8 cellular contexts compared by ENCODE assay signal in the genomic region with DNA sequence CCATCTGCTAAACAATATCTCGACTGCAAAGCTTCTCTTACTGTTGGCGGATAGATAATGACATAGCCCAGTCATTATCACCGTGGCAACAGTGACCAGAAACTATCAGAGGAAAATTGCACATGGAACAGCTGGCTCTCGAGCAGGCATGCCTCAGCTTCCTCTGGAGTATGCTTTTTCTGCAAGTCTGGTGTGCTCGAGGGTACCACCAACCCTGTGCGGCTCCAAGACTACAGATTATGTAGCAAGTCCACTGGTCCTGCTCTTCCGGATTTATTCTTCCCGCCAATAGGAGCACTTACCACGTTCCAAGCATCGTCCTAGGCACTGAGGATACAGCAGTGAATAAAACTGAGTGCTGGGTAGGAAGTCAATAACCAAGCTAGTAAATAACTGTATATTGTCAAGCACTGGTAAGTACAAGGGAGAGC. TPM values are rescaled to one million over a fixed set of nuclear protein-coding genes. Genes with fewer than 3 reads are reported as not detected.
A peak's percentile ranks its signal among the peaks of the same experiment; 100 is the strongest.
DNase-seq lines count a peak whose midpoint lies in the region; ATAC-seq and TF ChIP-seq lines count a peak whose summit lies in the region.

No MANE protein-coding gene starts in this region.

- peak overlapping the region; percentile 95 for H3K4me3 ChIP-seq in left ventricle myocardium inferior
- peak overlapping the region; percentile 93 for H3K4me3 ChIP-seq in lower lobe of right lung
- H3K4me3 ChIP-seq in urinary bladder (ENCODE audit: low read depth, low read length) = peak overlapping the region; percentile 80

- DNase-seq in left ventricle myocardium inferior (no peak), left cardiac atrium (no peak), NCI-H524 treated with DMSO at 0.1 percent for 48 hours (lab: John Stamatoyannopoulos, UW) (peak; percentile 77), astrocyte of the hippocampus (ENCODE audit: low read depth, low spot score) (peak; percentile 37), lower lobe of right lung (no peak), hypothalamus (lab: John Stamatoyannopoulos, UW) (no peak), LoVo (ENCODE audit: low spot score) (no peak)

- WGBS in urinary bladder = 5% methylated on average over 10 of the region's 10 CpGs

- TF ChIP-seq CTCF in left ventricle myocardium inferior (IDR thresholded peaks at IDR 0.05; ENCODE audit: borderline replicate concordance) = no peak
- no peak for TF ChIP-seq CTCF in lower lobe of right lung (IDR thresholded peaks at IDR 0.05)

- H3K9me3 ChIP-seq in left ventricle myocardium inferior (replicated peaks) (no peaks in the 10 kb centered on the region), lower lobe of right lung (no peaks in the 10 kb centered on the region)

- peak overlapping the region; percentile 87 for H3K27ac ChIP-seq in left ventricle myocardium inferior (replicated peaks)
- H3K27ac ChIP-seq in lower lobe of right lung = peak overlapping the region; percentile 90
- H3K27ac ChIP-seq in urinary bladder (ENCODE audit: low read depth) = no peak overlapping the region

- intact Hi-C loops in left ventricle myocardium inferior (cut with micrococcal nuclease) (no loop called here), left cardiac atrium (cut with DNase I) (no loop called here), lower lobe of right lung (cut with DNase I) (no loop called here)

- H3K36me3 ChIP-seq in left ventricle myocardium inferior = no peaks in the 10 kb centered on the region
- no peaks in the 10 kb centered on the region for H3K36me3 ChIP-seq in lower lobe of right lung
- H3K36me3 ChIP-seq in urinary bladder (ENCODE audit: insufficient read depth) = no peaks in the 10 kb centered on the region

- H3K4me1 ChIP-seq in left ventricle myocardium inferior = peaks cover 75% of the 10 kb centered on the region
- peaks cover 64% of the 10 kb centered on the region for H3K4me1 ChIP-seq in lower lobe of right lung
- H3K4me1 ChIP-seq in urinary bladder (ENCODE audit: insufficient read depth) = peaks cover 2% of the 10 kb centered on the region

- H3K27me3 ChIP-seq in left ventricle myocardium inferior (ENCODE audit: low read depth) = no peaks in the 10 kb centered on the region
- H3K27me3 ChIP-seq in lower lobe of right lung (ENCODE audit: low read depth) = no peaks in the 10 kb centered on the region

- ATAC-seq in left cardiac atrium (no peak), lower lobe of right lung (no peak)

RNA-seq across cellular contexts. Expression of a gene that starts 1.4 kb away (rescaled TPM):
- total RNA-seq in left ventricle myocardium inferior (85.0 TPM), left cardiac atrium (10 to 100 TPM; 59.7 to 78.1 TPM), lower lobe of right lung (23.7 TPM), urinary bladder (28.9 TPM)
- 39.4 TPM for polyA plus RNA-seq in urinary bladder

RNA-seq across cellular contexts. Expression of a gene that starts 17.0 kb away (rescaled TPM):
- total RNA-seq in left ventricle myocardium inferior (11.3 TPM), left cardiac atrium (10 to 100 TPM; 24.6 to 34.3 TPM), lower lobe of right lung (22.4 TPM), urinary bladder (14.6 TPM)
- polyA plus RNA-seq in urinary bladder = 4.5 TPM

Comparison
In these comparisons a context has a peak if more than half of its experiments do, and no peak if none do; other contexts are left out.
1. DNase-seq: peak in NCI-H524 treated with DMSO at 0.1 percent for 48 hours (single experiment) and astrocyte of the hippocampus (single experiment); none in left ventricle myocardium inferior (single experiment), left cardiac atrium (single experiment), lower lobe of right lung (single experiment), hypothalamus (0 of 51) and LoVo (single experiment).
2. Peak in every context shown above with its lines, with median percentiles within 50 percentile points of each other: H3K4me3 ChIP-seq.